In genomic region chr2:25982968-25983280, GRCh38 we compare ENCODE assay signal across 1 cellular context.
TF ChIP-seq lines count a peak whose summit lies in the region.

No MANE protein-coding gene starts in this region.

TF ChIP-seq in HCT116, 20 proteins besides CTCF, POLR2A, EP300 and RAD21 (continued from another document):
- TF ChIP-seq REST (IDR thresholded peaks at IDR 0.05; ENCODE audit: low read depth) (no peak), TCF7L2 (IDR thresholded peaks at IDR 0.05; ENCODE audit: borderline replicate concordance, extremely low read depth, insufficient read depth, insufficient read length) (no peak), SRF (IDR thresholded peaks at IDR 0.05; ENCODE audit: low read depth) (no peak), ATF3 (IDR thresholded peaks at IDR 0.05) (no peak), ZNF274 (IDR thresholded peaks at IDR 0.05; ENCODE audit: low read depth, low read length) (no peak), CEBPB (IDR thresholded peaks at IDR 0.05; ENCODE audit: low read depth) (no peak), SP1 (IDR thresholded peaks at IDR 0.05; ENCODE audit: low read depth) (no peak), POLR2AphosphoS5 (IDR thresholded peaks at IDR 0.05; ENCODE audit: low read depth, low read length) (no peak)
